1 cellular context compared by ENCODE assay signal in genomic region chr15:72483279-72483678, GRCh38.
TF ChIP-seq lines count a peak whose summit lies in the region.

No MANE protein-coding gene starts in this region.

TF ChIP-seq in IMR-90, 13 proteins besides CTCF, POLR2A, EP300 and RAD21 (continued from another document):
- TF ChIP-seq CEBPB (IDR thresholded peaks at IDR 0.05; ENCODE audit: low read depth, low read length), result no peak
- no peak for TF ChIP-seq CHD1 (IDR thresholded peaks at IDR 0.05; ENCODE audit: low read depth, low read length)
- TF ChIP-seq MAZ (IDR thresholded peaks at IDR 0.05; ENCODE audit: borderline replicate concordance, low read depth, low read length), result no peak
- TF ChIP-seq MXI1 (IDR thresholded peaks at IDR 0.05; ENCODE audit: borderline replicate concordance, low read depth, low read length), result no peak
- no peak for TF ChIP-seq USF2 (IDR thresholded peaks at IDR 0.05; ENCODE audit: low read depth, low read length)
- no peak for TF ChIP-seq SMC3 (IDR thresholded peaks at IDR 0.05; ENCODE audit: low read depth, low read length)
- no peak for TF ChIP-seq MAFK (IDR thresholded peaks at IDR 0.05; ENCODE audit: low read depth, low read length)
- no peak for TF ChIP-seq NFE2L2 (IDR thresholded peaks at IDR 0.05; ENCODE audit: low read depth, low read length)
- no peak for TF ChIP-seq RCOR1 (IDR thresholded peaks at IDR 0.05; ENCODE audit: insufficient replicate concordance, low read length)
- TF ChIP-seq FOS (IDR thresholded peaks at IDR 0.05; ENCODE audit: low read depth, low read length), result no peak
